In genomic region chr13:46553886-46554855, GRCh38 we compare ENCODE assay signal across 1 cellular context.
TF ChIP-seq lines count a peak whose summit lies in the region.

No MANE protein-coding gene starts in this region.

TF ChIP-seq in WTC11, 78 proteins besides CTCF, POLR2A, EP300 and RAD21 (continued from another document):
- TF ChIP-seq, protein P1, sequence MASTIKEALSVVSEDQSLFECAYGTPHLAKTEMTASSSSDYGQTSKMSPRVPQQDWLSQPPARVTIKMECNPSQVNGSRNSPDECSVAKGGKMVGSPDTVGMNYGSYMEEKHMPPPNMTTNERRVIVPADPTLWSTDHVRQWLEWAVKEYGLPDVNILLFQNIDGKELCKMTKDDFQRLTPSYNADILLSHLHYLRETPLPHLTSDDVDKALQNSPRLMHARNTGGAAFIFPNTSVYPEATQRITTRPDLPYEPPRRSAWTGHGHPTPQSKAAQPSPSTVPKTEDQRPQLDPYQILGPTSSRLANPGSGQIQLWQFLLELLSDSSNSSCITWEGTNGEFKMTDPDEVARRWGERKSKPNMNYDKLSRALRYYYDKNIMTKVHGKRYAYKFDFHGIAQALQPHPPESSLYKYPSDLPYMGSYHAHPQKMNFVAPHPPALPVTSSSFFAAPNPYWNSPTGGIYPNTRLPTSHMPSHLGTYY (CRISPR knock-in tag; IDR thresholded peaks at IDR 0.05) = no peak
- no peak for TF ChIP-seq ZNF263 (CRISPR knock-in tag; IDR thresholded peaks at IDR 0.05; ENCODE audit: low read depth)
